8 cellular contexts compared by ENCODE assay signal in genomic region chr19:12733369-12733896, GRCh38. TPM values are rescaled to one million over a fixed set of nuclear protein-coding genes. Genes with fewer than 3 reads are reported as not detected.
DNase-seq lines count a peak whose midpoint lies in the region; ATAC-seq and TF ChIP-seq lines count a peak whose summit lies in the region.

No MANE protein-coding gene starts in this region.

- no peak for TF ChIP-seq CTCF in ovary (IDR thresholded peaks at IDR 0.05)

- H3K4me3 Mint-ChIP-seq in activated CD4-positive, alpha-beta T cell treated with anti-CD3 and anti-CD28 coated beads, Interleukin-2, amount 10 ng/mL, durations not matched to agents 24 days and 14 days, result peak overlapping the region; percentile 90

- H3K27ac ChIP-seq in esophagus (ENCODE audit: low read depth in 2 of 2, low read length in 1 of 2) (peak overlapping the region; percentile 90 to 95), ovary (peak overlapping the region in 1 of 2 donors; percentile 66)

- H3K36me3 Mint-ChIP-seq in activated CD4-positive, alpha-beta T cell treated with anti-CD3 and anti-CD28 coated beads, Interleukin-2, amount 10 ng/mL, durations not matched to agents 24 days and 14 days (ENCODE audit: low read depth), result peaks cover 40% of the 10 kb centered on the region

- peak overlapping the region; percentile 94 for H3K27ac Mint-ChIP-seq in activated CD4-positive, alpha-beta T cell treated with anti-CD3 and anti-CD28 coated beads, Interleukin-2, amount 10 ng/mL, durations not matched to agents 24 days and 14 days

- DNase-seq in EH (ENCODE audit: low read depth) (peak; percentile 68), Kasumi-1 (lab: John Stamatoyannopoulos, UW) (peak; percentile 73 to 82), ovary (no peak), posterior cingulate gyrus (no peak), NCI-H510A (lab: John Stamatoyannopoulos, UW) (no peak)
- peak; percentile 85 for DNase-seq in activated CD4-positive, alpha-beta T cell treated with anti-CD3 and anti-CD28 coated beads, Interleukin-2, amount 10 ng/mL, durations not matched to agents 24 days and 14 days

- TF ChIP-seq POLR2A in ovary (IDR thresholded peaks at IDR 0.05), result no peak

- intact Hi-C loops in activated CD4-positive, alpha-beta T cell treated with anti-CD3 and anti-CD28 coated beads, Interleukin-2, amount 10 ng/mL, durations not matched to agents 24 days and 14 days (cut with micrococcal nuclease), result loop anchor here (1.0 to 10.0 kb wide), 2 partner anchors 11 to 201 kb away; partner anchors contain the start of genes CALR and FARSA
- intact Hi-C loops in ovary (cut with DNase I), result no loop called here
- intact Hi-C loops in posterior cingulate gyrus (cut with DNase I), result no loop called here

- ATAC-seq in HG02970 (IDR thresholded peaks at IDR 0.05; ENCODE audit: low FRiP score, unreplicated experiment), result no peak

- H3K9me3 ChIP-seq in esophagus (ENCODE audit: control insufficient read depth in 2 of 2, insufficient read depth in 1 of 2, low read depth in 1 of 2, low read length in 1 of 2), result no peaks in the 10 kb centered on the region
- H3K9me3 ChIP-seq in ovary, result no peaks in the 10 kb centered on the region

- no peak for TF ChIP-seq EP300 in ovary (IDR thresholded peaks at IDR 0.05)

- H3K4me1 Mint-ChIP-seq in activated CD4-positive, alpha-beta T cell treated with anti-CD3 and anti-CD28 coated beads, Interleukin-2, amount 10 ng/mL, durations not matched to agents 24 days and 14 days, result peaks cover 41% of the 10 kb centered on the region

- H3K4me1 ChIP-seq in esophagus (ENCODE audit: control insufficient read depth in 2 of 2, insufficient read depth in 2 of 2, low read length in 1 of 2), result peaks cover 8 to 16% of the 10 kb centered on the region in 2 donors
- peaks cover 17% of the 10 kb centered on the region for H3K4me1 ChIP-seq in ovary (ENCODE audit: insufficient read depth)

- peaks cover 8 to 25% of the 10 kb centered on the region in 2 donors for H3K36me3 ChIP-seq in esophagus (ENCODE audit: control insufficient read depth in 2 of 2, insufficient read depth in 2 of 2, low read length in 1 of 2)
- no peaks in the 10 kb centered on the region for H3K36me3 ChIP-seq in ovary

- no peaks in the 10 kb centered on the region for H3K27me3 Mint-ChIP-seq in activated CD4-positive, alpha-beta T cell treated with anti-CD3 and anti-CD28 coated beads, Interleukin-2, amount 10 ng/mL, durations not matched to agents 24 days and 14 days

- peak overlapping the region; percentile 75 to 98 for H3K4me3 ChIP-seq in esophagus (ENCODE audit: low read depth in 1 of 2, low read length in 2 of 2)
- H3K4me3 ChIP-seq in ovary, result peak overlapping the region; percentile 78

- no peaks in the 10 kb centered on the region for H3K9me3 Mint-ChIP-seq in activated CD4-positive, alpha-beta T cell treated with anti-CD3 and anti-CD28 coated beads, Interleukin-2, amount 10 ng/mL, durations not matched to agents 24 days and 14 days

- 1 to 5% methylated on average over 6 of the region's 6 CpGs for WGBS in esophagus, 2 donors
- 2 to 4% (median 4%) methylated on average over 6 of the region's 6 CpGs for WGBS in ovary, 3 donors

- H3K27me3 ChIP-seq in esophagus (ENCODE audit: control insufficient read depth in 1 of 2, insufficient read depth in 2 of 2, low read length in 2 of 2) (no peaks in the 10 kb centered on the region), ovary (no peaks in the 10 kb centered on the region)

RNA-seq across cellular contexts. Expression of gene TRIR, which starts 1.1 kb away (rescaled TPM):
- 216 and 218 TPM in 2 replicates for total RNA-seq in activated CD4-positive, alpha-beta T cell treated with anti-CD3 and anti-CD28 coated beads, Interleukin-2, amount 10 ng/mL, durations not matched to agents 24 days and 14 days
- polyA plus RNA-seq in esophagus (100 to 1,000 TPM; 212 to 215 TPM), ovary (100 to 1,000 TPM; 243 to 288 TPM)
- total RNA-seq in ovary, result 100 to 1,000 TPM; 134 to 476 (median 186) TPM

RNA-seq across cellular contexts. Expression of gene GET3, which starts 3.9 kb away (rescaled TPM):
- 64.6 and 67.3 TPM in 2 replicates for total RNA-seq in activated CD4-positive, alpha-beta T cell treated with anti-CD3 and anti-CD28 coated beads, Interleukin-2, amount 10 ng/mL, durations not matched to agents 24 days and 14 days
- polyA plus RNA-seq in esophagus (10 to 100 TPM; 46.2 to 74.1 TPM), ovary (10 to 100 TPM; 42.6 to 68.1 TPM)
- total RNA-seq in ovary, result 10 to 100 TPM; 26.2 to 59.0 (median 47.7) TPM

RNA-seq across cellular contexts. Expression of gene TNPO2, which starts 9.7 kb away (rescaled TPM):
- total RNA-seq in activated CD4-positive, alpha-beta T cell treated with anti-CD3 and anti-CD28 coated beads, Interleukin-2, amount 10 ng/mL, durations not matched to agents 24 days and 14 days, result 153 and 163 TPM in 2 replicates
- polyA plus RNA-seq in esophagus, result 10 to 100 TPM; 29.7 to 37.2 TPM
- 100 to 1,000 TPM in 2 of 7 donors, 10 to 100 TPM in 5; 42.1 to 109 (median 89.9) TPM for total RNA-seq in ovary
- 10 to 100 TPM; 41.5 to 51.6 TPM for polyA plus RNA-seq in ovary

RNA-seq across cellular contexts. Expression of gene BEST2, which starts 18.2 kb away (rescaled TPM):
- not detected in 2 replicates for total RNA-seq in activated CD4-positive, alpha-beta T cell treated with anti-CD3 and anti-CD28 coated beads, Interleukin-2, amount 10 ng/mL, durations not matched to agents 24 days and 14 days
- polyA plus RNA-seq in esophagus (under 1 TPM; 0.06 TPM), ovary (not detected)
- total RNA-seq in ovary, result not detected

RNA-seq across cellular contexts. Expression of gene FBXW9, which starts 37.0 kb away (rescaled TPM):
- 12.4 and 12.9 TPM in 2 replicates for total RNA-seq in activated CD4-positive, alpha-beta T cell treated with anti-CD3 and anti-CD28 coated beads, Interleukin-2, amount 10 ng/mL, durations not matched to agents 24 days and 14 days
- polyA plus RNA-seq in esophagus (10 to 100 TPM in 1 of 2 donors, 1 to 10 TPM in 1; 5.0 to 12.3 TPM), ovary (1 to 10 TPM in 1 of 2 donors, under 1 TPM in 1; 0.37 to 6.8 TPM)
- 10 to 100 TPM in 1 of 7 donors, 1 to 10 TPM in 6; 3.5 to 14.8 (median 5.2) TPM for total RNA-seq in ovary

Comparison
In these comparisons a context has a peak if more than half of its experiments do, and no peak if none do; other contexts are left out.
1. DNase-seq: peak in EH (single experiment), Kasumi-1 (2 of 2) and activated CD4-positive, alpha-beta T cell treated with anti-CD3 and anti-CD28 coated beads, Interleukin-2, amount 10 ng/mL, durations not matched to agents 24 days and 14 days (single experiment); none in ovary (0 of 5), posterior cingulate gyrus (0 of 10) and NCI-H510A (single experiment).